In the genomic region with DNA sequence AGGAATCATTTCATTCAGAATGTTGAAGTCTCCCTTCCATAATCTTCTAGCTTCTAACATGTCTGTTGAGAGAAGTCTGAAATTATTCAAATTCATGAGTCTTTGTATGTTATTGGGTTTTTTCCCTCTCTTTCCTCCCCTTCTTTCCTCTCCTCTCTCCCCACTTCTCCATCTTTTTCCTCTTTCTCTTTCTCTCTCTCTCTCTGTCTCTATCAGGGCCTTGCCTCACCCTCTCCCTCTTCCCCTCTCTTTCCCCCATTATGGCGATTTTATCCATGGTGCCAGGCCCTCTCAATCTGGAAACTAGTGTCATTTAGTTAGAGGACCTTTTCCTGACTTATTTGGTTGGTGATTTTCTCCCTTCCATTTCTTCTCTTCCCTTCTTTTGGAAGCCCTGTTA, we compare ENCODE assay signal across 16 cellular contexts.
DNase-seq lines count a peak whose midpoint lies in the region; ATAC-seq, FAIRE-seq and TF ChIP-seq lines count a peak whose summit lies in the region.
"Had no signal": no experiment of that assay in that cellular context is flagged by ENCODE, and none has a peak within 500 bp of the region (broad histone marks: within the 10 kb centered on the region; RNA-seq: fewer than 3 reads in every experiment).

No MANE protein-coding gene starts in this region.

- H3K4me2 ChIP-seq in BLaER1 treated with 17β-estradiol and CSF1 and Interleukin-3, amounts not matched to agents 10 nM and 100 nM = peak overlapping the region in 7 of 11 experiments; percentile 28 to 69 (median 61); a peak in 10 of 22 replicates
- H3K4me2 ChIP-seq in OCI-LY1 (ENCODE audit: low read length) (peak overlapping the region; percentile 57; the same call in 1 of the 2 replicates), K562 (ENCODE audit: insufficient read depth, low read length) (peak overlapping the region; percentile 44; the same call in 1 of the 2 replicates)

- H3K36me3 ChIP-seq in BLaER1 treated with 17β-estradiol and CSF1 and Interleukin-3, amounts not matched to agents 10 nM and 100 nM = no peaks in the 10 kb centered on the region
- H3K36me3 ChIP-seq in OCI-LY1 (ENCODE audit: insufficient read depth, low read length) (no peaks in the 10 kb centered on the region), K562 (ENCODE audit: control insufficient read depth, insufficient read depth, low read length) (no peaks in the 10 kb centered on the region)

- intact Hi-C loops in K562 (cut with micrococcal nuclease) = no loop called here

- no peak overlapping the region for H3K4me3 ChIP-seq in BLaER1 treated with 17β-estradiol and CSF1 and Interleukin-3, amounts not matched to agents 10 nM and 100 nM
- H3K4me3 ChIP-seq in OCI-LY1 (ENCODE audit: low read depth, low read length, poor library complexity, severe bottlenecking) (no peak overlapping the region), K562 (no peak overlapping the region)
- H3K4me3 ChIP-seq: GM23248 had no signal

- in situ Hi-C loops in K562 (cut with MboI) = no loop called here

- no peak for DNase-seq in K562 (ENCODE audit: extremely low read depth in 1 of 4, low spot score in 3 of 4)
- no peak for DNase-seq in ecto neural progenitor cell (ENCODE audit: low spot score)
- DNase-seq in SHP77 (lab: John Stamatoyannopoulos, UW) = no peak
- DNase-seq: Caco-2; CD4-positive, alpha-beta T cell; GM23248; HCEC 1CT had no signal

- TF ChIP-seq EP300 in K562 (IDR thresholded peaks at IDR 0.05; ENCODE audit: low read length) = no peak

- no peaks in the 10 kb centered on the region for H3K9me2 ChIP-seq in OCI-LY1 (ENCODE audit: low read depth, low read length)

- H3K79me2 ChIP-seq in OCI-LY1 (ENCODE audit: insufficient read depth, low read length) (no peaks in the 10 kb centered on the region), K562 (ENCODE audit: control insufficient read depth, insufficient read depth, low read length) (no peaks in the 10 kb centered on the region)

- H3K9ac ChIP-seq in BLaER1 treated with 17β-estradiol and CSF1 and Interleukin-3, amounts not matched to agents 10 nM and 100 nM = peak overlapping the region in 1 of 11 experiments; percentile 31; a peak in 1 of 22 replicates
- H3K9ac ChIP-seq in OCI-LY1 (ENCODE audit: low read length) (peak overlapping the region; percentile 40; the same call in 1 of the 2 replicates), K562 (ENCODE audit: insufficient read depth in 1 of 2, low read depth in 2 of 2, low read length in 2 of 2) (peak overlapping the region in 1 of 2 experiments; percentile 56; a peak in 2 of 4 replicates)
- H3K9ac ChIP-seq: GM23248 had no signal

- peak; percentile 44 for ATAC-seq in K562
- ATAC-seq in GM18858 (IDR thresholded peaks at IDR 0.05; ENCODE audit: unreplicated experiment) = no peak
- ATAC-seq: HepG2 had no signal

- WGBS in K562 (ENCODE audit: insufficient coverage, low coverage, missing lambda C conversion rate) = 0% methylated on average over 1 of the region's 1 CpG

- H3K9me3 ChIP-seq in BLaER1 treated with 17β-estradiol and CSF1 and Interleukin-3, amounts not matched to agents 10 nM and 100 nM (replicated peaks in 1 of 11) = no peaks in the 10 kb centered on the region
- H3K9me3 ChIP-seq in OCI-LY1 (ENCODE audit: low read length) (no peaks in the 10 kb centered on the region), K562 (replicated peaks; ENCODE audit: control insufficient read depth, insufficient read depth, low read depth, low read length) (no peaks in the 10 kb centered on the region)
- H3K9me3 ChIP-seq: Caco-2 had no signal

- H2AFZ ChIP-seq in OCI-LY1 (ENCODE audit: low read length) (no peak overlapping the region), K562 (ENCODE audit: low read depth, low read length) (peak overlapping the region; percentile 73)
- H2AFZ ChIP-seq: GM23248 had no signal

- H3K27ac ChIP-seq in BLaER1 treated with 17β-estradiol and CSF1 and Interleukin-3, amounts not matched to agents 10 nM and 100 nM = peak overlapping the region in 1 of 11 experiments; percentile 45; a peak in 2 of 22 replicates
- peak overlapping the region; percentile 92 for H3K27ac ChIP-seq in OCI-LY1 (ENCODE audit: low read depth, low read length, poor library complexity, severe bottlenecking)
- H3K27ac ChIP-seq in K562 (ENCODE audit: extremely low read depth, low read depth, low read length) = peak overlapping the region; percentile 71
- H3K27ac ChIP-seq: C4-2B, GM23248 had no signal

- CTCF ChIA-PET in K562 (lab: Yijun Ruan, JAX; ENCODE audit: low intra/inter-chr PET ratio) = no interaction called here

- no peaks in the 10 kb centered on the region for H3K9me1 ChIP-seq in K562 (ENCODE audit: control insufficient read depth, insufficient read depth, low read length)

- no peak for FAIRE-seq in K562 (lab: Jason Lieb, UNC)
- FAIRE-seq: D721Med, G401.6, GM12891, H54, HepG2 had no signal

- H4K20me1 ChIP-seq in BLaER1 treated with 17β-estradiol and CSF1 and Interleukin-3, amounts not matched to agents 10 nM and 100 nM = no peaks in the 10 kb centered on the region
- H4K20me1 ChIP-seq in OCI-LY1 (ENCODE audit: insufficient read depth, low read length) = no peaks in the 10 kb centered on the region
- H4K20me1 ChIP-seq in K562 (replicated peaks; ENCODE audit: control insufficient read depth, insufficient read depth, low read length) = no peaks in the 10 kb centered on the region

- TF ChIP-seq CTCF in OCI-LY1 (IDR thresholded peaks at IDR 0.05; ENCODE audit: low read length) = no peak
- no peak for TF ChIP-seq CTCF in K562 (IDR thresholded peaks at IDR 0.05 in 2 of 3, conservative IDR thresholded peaks at IDR 0.05 in 1 of 3; ENCODE audit: insufficient read depth in 2 of 3, low read depth in 1 of 3, low read length in 3 of 3)

- TF ChIP-seq POLR2A in K562 (conservative IDR thresholded peaks at IDR 0.05) = no peak

- H3F3A ChIP-seq in OCI-LY1 (ENCODE audit: insufficient read depth, low read length) = 0 out of 2 replicates have a peak, but pooled peaks cover 9% of the 10 kb centered on the region

- POLR2A ChIA-PET in K562 (lab: Yijun Ruan, JAX) = no interaction called here

- TF ChIP-seq RAD21 in K562 (CRISPR knock-in tag; conservative IDR thresholded peaks at IDR 0.05 in 1 of 2, IDR thresholded peaks at IDR 0.05 in 1 of 2) = no peak

- H3K4me1 ChIP-seq in BLaER1 treated with 17β-estradiol and CSF1 and Interleukin-3, amounts not matched to agents 10 nM and 100 nM = peaks cover 11 to 22% (median 19%) of the 10 kb centered on the region in 10 experiments
- H3K4me1 ChIP-seq in OCI-LY1 (ENCODE audit: insufficient read depth, low read length, severe bottlenecking) (peaks cover 93% of the 10 kb centered on the region), K562 (replicated peaks in 1 of 2; ENCODE audit: control insufficient read depth in 2 of 2, insufficient read depth in 2 of 2, low read length in 2 of 2) (peaks cover 7 to 15% of the 10 kb centered on the region in 2 experiments)
- H3K4me1 ChIP-seq: Caco-2 had no signal

- BruUV-seq in K562 (replicated peaks; lab: Mats Ljungman, UMichigan) = no TSS peak

- H3K27me3 ChIP-seq in BLaER1 treated with 17β-estradiol and CSF1 and Interleukin-3, amounts not matched to agents 10 nM and 100 nM = no peaks in the 10 kb centered on the region
- H3K27me3 ChIP-seq in OCI-LY1 (ENCODE audit: insufficient read depth, low read length) (no peaks in the 10 kb centered on the region), K562 (ENCODE audit: control insufficient read depth in 2 of 2, insufficient read depth in 2 of 2, low read length in 2 of 2) (no peaks in the 10 kb centered on the region)

TF ChIP-seq in K562, 482 proteins besides CTCF, POLR2A, EP300 and RAD21 (continues in another document):
- TF ChIP-seq NR2F6 (CRISPR knock-in tag; IDR thresholded peaks at IDR 0.05) = no peak
- TF ChIP-seq ZNF644 (tag; IDR thresholded peaks at IDR 0.05; ENCODE audit: low read depth) = peak; percentile 2; the same call in 1 of the 2 replicates
- TF ChIP-seq, protein P1, sequence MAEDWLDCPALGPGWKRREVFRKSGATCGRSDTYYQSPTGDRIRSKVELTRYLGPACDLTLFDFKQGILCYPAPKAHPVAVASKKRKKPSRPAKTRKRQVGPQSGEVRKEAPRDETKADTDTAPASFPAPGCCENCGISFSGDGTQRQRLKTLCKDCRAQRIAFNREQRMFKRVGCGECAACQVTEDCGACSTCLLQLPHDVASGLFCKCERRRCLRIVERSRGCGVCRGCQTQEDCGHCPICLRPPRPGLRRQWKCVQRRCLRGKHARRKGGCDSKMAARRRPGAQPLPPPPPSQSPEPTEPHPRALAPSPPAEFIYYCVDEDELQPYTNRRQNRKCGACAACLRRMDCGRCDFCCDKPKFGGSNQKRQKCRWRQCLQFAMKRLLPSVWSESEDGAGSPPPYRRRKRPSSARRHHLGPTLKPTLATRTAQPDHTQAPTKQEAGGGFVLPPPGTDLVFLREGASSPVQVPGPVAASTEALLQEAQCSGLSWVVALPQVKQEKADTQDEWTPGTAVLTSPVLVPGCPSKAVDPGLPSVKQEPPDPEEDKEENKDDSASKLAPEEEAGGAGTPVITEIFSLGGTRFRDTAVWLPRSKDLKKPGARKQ (CRISPR knock-in tag; IDR thresholded peaks at IDR 0.05) = no peak
- peak; percentile 74; the same call in 1 of the 2 replicates for TF ChIP-seq NFRKB (IDR thresholded peaks at IDR 0.05; ENCODE audit: low read depth)
- TF ChIP-seq RBM15 (IDR thresholded peaks at IDR 0.05; ENCODE audit: insufficient read depth, low read length) = no peak
- TF ChIP-seq SMAD2 (IDR thresholded peaks at IDR 0.05; ENCODE audit: low read depth, low read length) = no peak
- TF ChIP-seq ZNF76 (CRISPR knock-in tag; IDR thresholded peaks at IDR 0.05; ENCODE audit: borderline replicate concordance) = no peak
- TF ChIP-seq ZNF354B (CRISPR knock-in tag; IDR thresholded peaks at IDR 0.05) = no peak
- no peak for TF ChIP-seq SRF (CRISPR knock-in tag; IDR thresholded peaks at IDR 0.05)
- no peak for TF ChIP-seq SREBF2 (CRISPR knock-in tag; IDR thresholded peaks at IDR 0.05)
- TF ChIP-seq HNRNPL (IDR thresholded peaks at IDR 0.05; ENCODE audit: low read depth, low read length) = no peak
